In genomic region chr1:205030916-205031315, GRCh38 we compare ENCODE assay signal across 23 cellular contexts. TPM values are rescaled to one million over a fixed set of nuclear protein-coding genes. Genes with fewer than 3 reads are reported as not detected.
"Had no signal": no experiment of that assay in that cellular context is flagged by ENCODE, and none has a peak within 500 bp of the region (broad histone marks: within the 10 kb centered on the region; RNA-seq: fewer than 3 reads in every experiment).

No MANE protein-coding gene starts in this region.

- DNase-seq: activated B cell treated with CpG ODN at 0.5 μM for 24 hours; activated CD4-positive, alpha-beta memory T cell treated with anti-CD3 and anti-CD28 coated beads for 36 hours; activated CD4-positive, alpha-beta T cell treated with anti-CD3 and anti-CD28 coated beads for 4 hours; activated gamma-delta T cell treated with Interleukin-2 at 50 U/mL for 16 hours; activated T-cell treated with anti-CD3 and anti-CD28 coated beads for 4 hours; amniotic stem cell; foreskin keratinocyte; hippocampal formation; islet precursor cell; left colon; lower lobe of right lung; naive thymus-derived CD8-positive, alpha-beta T cell; nucleus accumbens; spleen; stimulated activated naive CD4-positive, alpha-beta T cell had no signal

- H3K4me3 Mint-ChIP-seq: activated B cell treated with CpG ODN at 0.5 μM for 24 hours; activated CD4-positive, alpha-beta memory T cell treated with anti-CD3 and anti-CD28 coated beads for 36 hours; activated naive CD8-positive, alpha-beta T cell; activated T-helper 1 cell treated with anti-CD3 and anti-CD28 coated beads, Interleukin-12 subunit alpha, Interleukin-12 subunit beta, Interleukin-2, Interleukin-4 antibody, amounts not matched to agents 30 ng/mL and 10 ng/mL and 1 ng/mL, durations not matched to agents 14 hours and 24 hours and 36 hours; naive thymus-derived CD8-positive, alpha-beta T cell; T-helper 2 cell treated with Interferon-gamma antibody and Interleukin-4, amounts not matched to agents 5 μg/mL and 100 μg/mL, for 36 hours had no signal

- H3K27me3 ChIP-seq: tibial nerve had no signal

- H3K4me3 ChIP-seq: lower lobe of right lung, spleen, tibial nerve had no signal

- H3K27me3 Mint-ChIP-seq: activated naive CD8-positive, alpha-beta T cell had no signal

- H3K27ac ChIP-seq: foreskin keratinocyte, lower lobe of right lung, spleen, tibial nerve had no signal

- H3K9me3 Mint-ChIP-seq: activated CD4-positive, alpha-beta memory T cell treated with anti-CD3 and anti-CD28 coated beads for 36 hours; activated T-helper 1 cell treated with anti-CD3 and anti-CD28 coated beads, Interleukin-12 subunit alpha, Interleukin-12 subunit beta, Interleukin-2, Interleukin-4 antibody, amounts not matched to agents 30 ng/mL and 10 ng/mL and 1 ng/mL, durations not matched to agents 14 hours and 24 hours and 36 hours; T-helper 2 cell treated with Interferon-gamma antibody and Interleukin-4, amounts not matched to agents 5 μg/mL and 100 μg/mL, for 36 hours had no signal

- H3K36me3 ChIP-seq: lower lobe of right lung, spleen, tibial nerve had no signal

- H3K27ac Mint-ChIP-seq: activated B cell treated with CpG ODN at 0.5 μM for 24 hours; activated CD4-positive, alpha-beta memory T cell treated with anti-CD3 and anti-CD28 coated beads for 36 hours; activated naive CD8-positive, alpha-beta T cell; activated T-helper 1 cell treated with anti-CD3 and anti-CD28 coated beads, Interleukin-12 subunit alpha, Interleukin-12 subunit beta, Interleukin-2, Interleukin-4 antibody, amounts not matched to agents 30 ng/mL and 10 ng/mL and 1 ng/mL, durations not matched to agents 14 hours and 24 hours and 36 hours; naive thymus-derived CD8-positive, alpha-beta T cell; T-helper 2 cell treated with Interferon-gamma antibody and Interleukin-4, amounts not matched to agents 5 μg/mL and 100 μg/mL, for 36 hours had no signal

- H3K4me1 Mint-ChIP-seq: activated B cell treated with CpG ODN at 0.5 μM for 24 hours; naive thymus-derived CD8-positive, alpha-beta T cell had no signal

- H3K36me3 Mint-ChIP-seq: activated CD4-positive, alpha-beta memory T cell treated with anti-CD3 and anti-CD28 coated beads for 36 hours; activated naive CD8-positive, alpha-beta T cell; naive thymus-derived CD8-positive, alpha-beta T cell had no signal

- H3K4me1 ChIP-seq: foreskin keratinocyte, lower lobe of right lung, spleen, tibial nerve had no signal

- H3K9me3 ChIP-seq: lower lobe of right lung, spleen, tibial nerve had no signal

RNA-seq across cellular contexts. Expression of gene CNTN2, which starts 12.1 kb away (rescaled TPM):
- total RNA-seq: activated B cell treated with CpG ODN at 0.5 μM for 24 hours; activated CD4-positive, alpha-beta memory T cell treated with anti-CD3 and anti-CD28 coated beads for 36 hours; activated T-helper 1 cell treated with anti-CD3 and anti-CD28 coated beads, Interleukin-12 subunit alpha, Interleukin-12 subunit beta, Interleukin-2, Interleukin-4 antibody, amounts not matched to agents 30 ng/mL and 10 ng/mL and 1 ng/mL, durations not matched to agents 14 hours and 24 hours and 36 hours; dermis microvascular lymphatic vessel endothelial cell; epithelial cell of proximal tubule; fibroblast of lung; foreskin keratinocyte; lower lobe of right lung; mesenteric fat pad; naive thymus-derived CD8-positive, alpha-beta T cell had no signal
- polyA plus RNA-seq: fibroblast of lung; foreskin keratinocyte; naive thymus-derived CD8-positive, alpha-beta T cell had no signal
